Comparison of ENCODE assay signal across 30 cellular contexts in genomic region chr15:58553365-58553918, GRCh38.
A peak's percentile ranks its signal among the peaks of the same experiment; 100 is the strongest.
DNase-seq lines count a peak whose midpoint lies in the region; ATAC-seq, FAIRE-seq and TF ChIP-seq lines count a peak whose summit lies in the region.
"Had no signal": no experiment of that assay in that cellular context is flagged by ENCODE, and none has a peak within 500 bp of the region (broad histone marks: within the 10 kb centered on the region; RNA-seq: fewer than 3 reads in every experiment).

No MANE protein-coding gene starts in this region.

- no peak for TF ChIP-seq RAD21 in H1 (IDR thresholded peaks at IDR 0.05 in 1 of 2, conservative IDR thresholded peaks at IDR 0.05 in 1 of 2; ENCODE audit: low read depth in 2 of 2, low read length in 2 of 2)

- peak overlapping the region; percentile 38 for H3K27ac Mint-ChIP-seq in T-helper 2 cell treated with Interferon-gamma antibody and Interleukin-4, amounts not matched to agents 5 μg/mL and 100 μg/mL, for 36 hours
- H3K27ac Mint-ChIP-seq: activated naive CD4-positive, alpha-beta T cell treated with anti-CD3 and anti-CD28 coated beads, Interleukin-2, amount 50 U/mL, for 24 hours; HFFc6 had no signal

- no peak overlapping the region for H2BK5ac ChIP-seq in H1 (ENCODE audit: low read depth, low read length)

- no peak for DNase-seq in T-helper 2 cell treated with Interferon-gamma antibody and Interleukin-4, amounts not matched to agents 5 μg/mL and 100 μg/mL, for 36 hours (ENCODE audit: low spot score)
- no peak for DNase-seq in T-helper 2 cell
- no peak for DNase-seq in H1 (ENCODE audit: low read depth in 1 of 2, low spot score in 2 of 2)
- peak; percentile 7 for DNase-seq in sciatic nerve (ENCODE audit: low spot score)
- no peak for DNase-seq in 8988T
- DNase-seq in NCI-H2107 treated with DMSO at 0.1 percent for 48 hours (lab: John Stamatoyannopoulos, UW; ENCODE audit: unreplicated experiment): no peak
- DNase-seq: cortex of kidney; DMS79; GDM1; HFFc6; left ventricle myocardium superior; NCI-H1417 treated with DMSO at 0.1 percent for 48 hours; NCI-H2029 treated with DMSO at 0.1 percent for 48 hours; NCI-H2227 treated with DMSO at 0.1 percent for 48 hours; NCI-H526 treated with DMSO at 0.1 percent for 48 hours; NK-92 treated with Interleukin-12 subunit alpha and Interleukin-12 subunit beta, amount 100 ng/mL, for 24 hours; psoas muscle; SHP77; stimulated activated CD4-positive, alpha-beta T cell treated with anti-CD3 and anti-CD28 coated beads, Interleukin-4, amount 100 ng/mL, for 24 hours; T-helper 9 cell; transverse colon had no signal

- no peak overlapping the region for H3K4me2 ChIP-seq in H1 (ENCODE audit: insufficient read depth in 1 of 2, low read depth in 2 of 2, low read length in 2 of 2)
- H3K4me2 ChIP-seq: KMS-11 had no signal

- H4K20me1 ChIP-seq in H1 (replicated peaks in 1 of 2; ENCODE audit: control insufficient read depth in 1 of 2, insufficient read depth in 2 of 2, low read length in 2 of 2): no peaks in the 10 kb centered on the region

- H3K36me3 Mint-ChIP-seq in T-helper 2 cell treated with Interferon-gamma antibody and Interleukin-4, amounts not matched to agents 5 μg/mL and 100 μg/mL, for 36 hours (ENCODE audit: low read depth): peaks cover 1% of the 10 kb centered on the region
- H3K36me3 Mint-ChIP-seq: activated naive CD4-positive, alpha-beta T cell treated with anti-CD3 and anti-CD28 coated beads, Interleukin-2, amount 50 U/mL, for 24 hours; CD14-positive monocyte had no signal

- no peak overlapping the region for H3K4me3 ChIP-seq in H1 (ENCODE audit: extremely low read depth in 1 of 4, insufficient read depth in 2 of 4, low read depth in 3 of 4, low read length in 4 of 4)
- H3K4me3 ChIP-seq: GM23248, psoas muscle, transverse colon had no signal

- CTCF ChIA-PET in H1 (lab: Charles Lee; ENCODE audit: partially characterized antibody): interaction anchor here (1.5 kb wide), 1 partner anchor 161 kb away, joined by 3 read pairs; no protein-coding TSS in a partner anchor

- no peaks in the 10 kb centered on the region for H3K9me3 Mint-ChIP-seq in T-helper 2 cell treated with Interferon-gamma antibody and Interleukin-4, amounts not matched to agents 5 μg/mL and 100 μg/mL, for 36 hours
- H3K9me3 Mint-ChIP-seq: activated naive CD4-positive, alpha-beta T cell treated with anti-CD3 and anti-CD28 coated beads, Interleukin-2, amount 50 U/mL, for 24 hours; HFFc6 had no signal

- no peaks in the 10 kb centered on the region for H3K79me2 ChIP-seq in H1 (ENCODE audit: control insufficient read depth in 1 of 2, insufficient read depth in 2 of 2, low read length in 2 of 2)

- H3K23ac ChIP-seq in H1 (ENCODE audit: insufficient read length): no peak overlapping the region

- no peak overlapping the region for H4K5ac ChIP-seq in H1 (ENCODE audit: insufficient read length, low read depth, low read length)

- TF ChIP-seq CTCF in H1 (IDR thresholded peaks at IDR 0.05; ENCODE audit: control extremely low read depth in 1 of 3, insufficient read depth in 1 of 3, low read depth in 1 of 3, low read length in 3 of 3): no peak

- H2BK15ac ChIP-seq in H1 (ENCODE audit: low read length): no peak overlapping the region

- no peaks in the 10 kb centered on the region for H3K27me3 Mint-ChIP-seq in T-helper 2 cell treated with Interferon-gamma antibody and Interleukin-4, amounts not matched to agents 5 μg/mL and 100 μg/mL, for 36 hours (ENCODE audit: low read depth)
- H3K27me3 Mint-ChIP-seq: activated naive CD4-positive, alpha-beta T cell treated with anti-CD3 and anti-CD28 coated beads, Interleukin-2, amount 50 U/mL, for 24 hours had no signal

- H3K9me3 ChIP-seq in KOPT-K1 (ENCODE audit: insufficient read depth, low read length, poor library complexity, severe bottlenecking): no peaks in the 10 kb centered on the region
- peaks cover 2 to 3% of the 10 kb centered on the region in 2 experiments; a peak in 3 of 4 replicates for H3K9me3 ChIP-seq in H1 (ENCODE audit: insufficient read depth in 2 of 2, low read depth in 1 of 2, low read length in 1 of 2)
- H3K9me3 ChIP-seq: psoas muscle, transverse colon had no signal

- H4K8ac ChIP-seq in H1 (ENCODE audit: extremely low read depth, insufficient read depth, low read length): peak overlapping the region; percentile 5; the same call in 1 of the 2 replicates

- H3K18ac ChIP-seq in H1 (ENCODE audit: extremely low read depth, low read length): no peak overlapping the region

- no peak overlapping the region for H4K91ac ChIP-seq in H1 (replicated peaks; ENCODE audit: insufficient read length, low read length)

- H3K27ac ChIP-seq in KOPT-K1 (ENCODE audit: low read depth, low read length, poor library complexity, severe bottlenecking) (peak overlapping the region; percentile 95), H1 (ENCODE audit: low read depth, low read length) (no peak overlapping the region)
- H3K27ac ChIP-seq: 22Rv1, GM23248, KMS-11, psoas muscle had no signal

- no peak for TF ChIP-seq EP300 in H1 (IDR thresholded peaks at IDR 0.05; ENCODE audit: borderline replicate concordance in 1 of 2, low read depth in 2 of 2, low read length in 2 of 2)

- no peaks in the 10 kb centered on the region; a peak in 1 of 7 replicates for H3K27me3 ChIP-seq in H1 (replicated peaks in 1 of 4; ENCODE audit: control insufficient read depth in 3 of 4, extremely low read depth in 1 of 4, insufficient read depth in 3 of 4, low read length in 3 of 4)
- H3K27me3 ChIP-seq: transverse colon had no signal

- no peak for ATAC-seq in sciatic nerve
- no peak for ATAC-seq in GM21360 (IDR thresholded peaks at IDR 0.05; ENCODE audit: unreplicated experiment)
- ATAC-seq: esophagus mucosa, left ventricle myocardium superior, psoas muscle had no signal

- H3K4me1 ChIP-seq in H1 (replicated peaks in 1 of 4; ENCODE audit: control insufficient read depth in 3 of 4, insufficient read depth in 4 of 4, low read length in 3 of 4): peaks cover 0 to 7% (median 3%) of the 10 kb centered on the region in 4 experiments; a peak in 4 of 7 replicates

- intact Hi-C loops in sciatic nerve (cut with DNase I): no loop called here

- 0 out of 2 replicates have a peak, but pooled peaks cover 2% of the 10 kb centered on the region for H3K23me2 ChIP-seq in H1 (ENCODE audit: low read depth, low read length)

- 94% methylated on average over 10 of the region's 10 CpGs; no CpG with 5 or more reads in 1 of the 2 experiments for WGBS in H1 (ENCODE audit: extremely low coverage in 1 of 2, insufficient coverage in 1 of 2, insufficient read length in 1 of 2, insufficient replicate concordance in 2 of 2, low coverage in 1 of 2, low lambda C conversion rate in 2 of 2, missing lambda C conversion rate in 1 of 2), 2 experiments

- H2AFZ ChIP-seq in H1 (ENCODE audit: low read length): no peak overlapping the region
- H2AFZ ChIP-seq: GM23248 had no signal

- H3K4me1 Mint-ChIP-seq in T-helper 2 cell treated with Interferon-gamma antibody and Interleukin-4, amounts not matched to agents 5 μg/mL and 100 μg/mL, for 36 hours (ENCODE audit: low read depth): peaks cover 30% of the 10 kb centered on the region

- no peak overlapping the region for H3K4me3 Mint-ChIP-seq in T-helper 2 cell treated with Interferon-gamma antibody and Interleukin-4, amounts not matched to agents 5 μg/mL and 100 μg/mL, for 36 hours
- H3K4me3 Mint-ChIP-seq: activated naive CD4-positive, alpha-beta T cell treated with anti-CD3 and anti-CD28 coated beads, Interleukin-2, amount 50 U/mL, for 24 hours; CD14-positive monocyte; HFFc6 had no signal

- no peak for FAIRE-seq in H1 (lab: Jason Lieb, UNC)
- FAIRE-seq: keratinocyte had no signal

- no peak overlapping the region for H2AK5ac ChIP-seq in H1 (ENCODE audit: low read depth, low read length)

- H2BK12ac ChIP-seq in H1 (ENCODE audit: low read depth, low read length): no peak overlapping the region

- H3K4ac ChIP-seq in H1 (replicated peaks; ENCODE audit: insufficient read length, low read depth, low read length): no peak overlapping the region

- no peak overlapping the region for H3K9ac ChIP-seq in H1 (replicated peaks in 1 of 4; ENCODE audit: extremely low read depth in 1 of 4, low read depth in 3 of 4, low read length in 3 of 4)
- H3K9ac ChIP-seq: GM23248, KMS-11 had no signal

- H2BK120ac ChIP-seq in H1 (replicated peaks; ENCODE audit: low read depth, low read length): no peak overlapping the region

- no peak for TF ChIP-seq POLR2A in H1 (IDR thresholded peaks at IDR 0.05; ENCODE audit: control extremely low read depth in 1 of 2, low read depth in 2 of 2, low read length in 2 of 2)

- POLR2A ChIA-PET in H1 (lab: Charles Lee; ENCODE audit: partially characterized antibody): interaction anchor here (0.5 kb wide), 1 partner anchor 25 kb away, joined by 3 read pairs; no protein-coding TSS in a partner anchor

- H3K79me1 ChIP-seq in H1 (ENCODE audit: low read depth, low read length): no peaks in the 10 kb centered on the region

- H3K36me3 ChIP-seq in KOPT-K1 (ENCODE audit: insufficient read depth, low read length) (no peaks in the 10 kb centered on the region), H1 (ENCODE audit: control insufficient read depth in 2 of 4, insufficient read depth in 4 of 4, low read length in 3 of 4) (no peaks in the 10 kb centered on the region)
- H3K36me3 ChIP-seq: transverse colon had no signal

- H3K56ac ChIP-seq in H1 (replicated peaks; ENCODE audit: insufficient read length, low read depth, low read length): no peak overlapping the region

- H2BK20ac ChIP-seq in H1 (ENCODE audit: low read length): no peak overlapping the region

- H3K14ac ChIP-seq in H1 (ENCODE audit: insufficient read length): no peak overlapping the region

TF ChIP-seq in H1, 55 proteins besides CTCF, POLR2A, EP300 and RAD21:
- TF ChIP-seq BRCA1 (IDR thresholded peaks at IDR 0.05; ENCODE audit: low read depth, low read length): no peak
- no peak for TF ChIP-seq ASH2L (IDR thresholded peaks at IDR 0.05; ENCODE audit: low read length)
- TF ChIP-seq CREB1 (IDR thresholded peaks at IDR 0.05): no peak
- no peak for TF ChIP-seq YY1 (IDR thresholded peaks at IDR 0.05; ENCODE audit: low read depth, low read length)
- no peak for TF ChIP-seq TBP (IDR thresholded peaks at IDR 0.05; ENCODE audit: low read depth, low read length)
